ENCODE assay signal across 18 cellular contexts in the genomic region with DNA sequence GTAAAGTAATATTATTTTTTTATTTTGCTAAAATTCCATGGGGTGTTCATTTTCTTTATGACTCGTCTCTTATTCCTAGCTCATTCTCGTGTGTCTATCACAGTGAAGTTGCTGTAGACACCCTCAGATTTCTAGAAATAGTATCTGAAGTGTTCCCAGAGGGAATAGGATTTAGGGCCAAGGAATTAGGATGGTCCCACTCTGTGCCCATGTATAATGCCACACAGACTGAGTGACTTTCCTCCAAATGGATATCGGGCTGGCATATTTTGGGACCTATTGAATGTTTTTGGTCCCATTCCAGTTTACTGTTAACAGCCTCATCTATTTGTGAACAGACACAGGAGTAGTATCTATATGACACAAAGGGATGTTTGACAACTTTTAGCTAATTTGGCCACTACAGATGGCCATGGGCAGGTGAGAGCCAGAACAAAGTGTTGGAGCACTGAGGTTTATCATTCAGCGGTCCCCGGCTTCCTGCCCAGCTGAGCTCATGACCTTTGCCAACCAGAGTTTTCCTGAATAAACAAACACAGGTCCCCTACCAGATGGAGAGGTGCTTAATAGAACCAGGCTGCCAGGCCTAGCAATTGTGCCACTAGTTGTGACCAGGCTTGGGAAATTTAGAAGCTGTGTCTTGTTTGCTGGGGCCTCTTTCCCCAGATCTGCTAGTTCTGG. TPM values are rescaled to one million over a fixed set of nuclear protein-coding genes. Genes with fewer than 3 reads are reported as not detected.
DNase-seq lines count a peak whose midpoint lies in the region; ATAC-seq and TF ChIP-seq lines count a peak whose summit lies in the region.
"Had no signal": no experiment of that assay in that cellular context is flagged by ENCODE, and none has a peak within 500 bp of the region (broad histone marks: within the 10 kb centered on the region; RNA-seq: fewer than 3 reads in every experiment).

No MANE protein-coding gene starts in this region.

- H3K4me1 ChIP-seq in right lobe of liver (no peaks in the 10 kb centered on the region), uterus (peaks cover 0 to 21% of the 10 kb centered on the region in 2 donors)

- peak overlapping the region; percentile 77 to 84 for H3K27ac ChIP-seq in coronary artery
- no peak overlapping the region for H3K27ac ChIP-seq in right lobe of liver
- peak overlapping the region; percentile 19 to 83 for H3K27ac ChIP-seq in uterus
- H3K27ac ChIP-seq: suprapubic skin had no signal

- intact Hi-C loops in right lobe of liver (cut with DNase I): no loop called here
- intact Hi-C loops in uterus (cut with DNase I; ENCODE audit: low total_unique reads): no loop called here
- intact Hi-C loops in activated CD4-positive, alpha-beta memory T cell treated with anti-CD3 and anti-CD28 coated beads for 36 hours (cut with micrococcal nuclease): no loop called here

- H3K9me3 Mint-ChIP-seq in activated CD4-positive, alpha-beta memory T cell treated with anti-CD3 and anti-CD28 coated beads for 36 hours: no peaks in the 10 kb centered on the region
- H3K9me3 Mint-ChIP-seq: activated B cell treated with CpG ODN at 0.5 μM for 24 hours; activated naive CD4-positive, alpha-beta T cell treated with anti-CD3 and anti-CD28 coated beads, Interleukin-2, amount 50 U/mL, for 24 hours; CD8-positive, alpha-beta T cell had no signal

- peak in 3 of 4 donors; percentile 35 to 64 (median 40) for ATAC-seq in right lobe of liver
- ATAC-seq: CD8-positive, alpha-beta T cell; K562 had no signal

- H3K4me1 Mint-ChIP-seq in activated CD4-positive, alpha-beta memory T cell treated with anti-CD3 and anti-CD28 coated beads for 36 hours (ENCODE audit: low read depth): peaks cover 4% of the 10 kb centered on the region
- H3K4me1 Mint-ChIP-seq: activated B cell treated with CpG ODN at 0.5 μM for 24 hours; activated naive CD4-positive, alpha-beta T cell treated with anti-CD3 and anti-CD28 coated beads, Interleukin-2, amount 50 U/mL, for 24 hours had no signal

- H3K4me3 ChIP-seq in coronary artery (peak overlapping the region; percentile 11), right lobe of liver (no peak overlapping the region), uterus (no peak overlapping the region)
- H3K4me3 ChIP-seq: HAP-1, K562, suprapubic skin had no signal

- no peaks in the 10 kb centered on the region for H3K36me3 ChIP-seq in right lobe of liver
- H3K36me3 ChIP-seq in uterus: no peaks in the 10 kb centered on the region
- H3K36me3 ChIP-seq: HAP-1, suprapubic skin had no signal

- no peaks in the 10 kb centered on the region for H3K36me3 Mint-ChIP-seq in activated CD4-positive, alpha-beta memory T cell treated with anti-CD3 and anti-CD28 coated beads for 36 hours
- H3K36me3 Mint-ChIP-seq: activated naive CD4-positive, alpha-beta T cell treated with anti-CD3 and anti-CD28 coated beads, Interleukin-2, amount 50 U/mL, for 24 hours; CD8-positive, alpha-beta T cell had no signal

- TF ChIP-seq CTCF in coronary artery (IDR thresholded peaks at IDR 0.05) (no peak), right lobe of liver (IDR thresholded peaks at IDR 0.05) (no peak), uterus (IDR thresholded peaks at IDR 0.05) (no peak), GM10266 (IDR thresholded peaks at IDR 0.05; ENCODE audit: control insufficient read depth, insufficient read depth, low read depth, missing control alignments) (no peak)

- no peak overlapping the region for H3K27ac Mint-ChIP-seq in activated CD4-positive, alpha-beta memory T cell treated with anti-CD3 and anti-CD28 coated beads for 36 hours
- H3K27ac Mint-ChIP-seq: activated B cell treated with CpG ODN at 0.5 μM for 24 hours; activated naive CD4-positive, alpha-beta T cell treated with anti-CD3 and anti-CD28 coated beads, Interleukin-2, amount 50 U/mL, for 24 hours; CD8-positive, alpha-beta T cell had no signal

- no peak for TF ChIP-seq POLR2A in right lobe of liver (IDR thresholded peaks at IDR 0.05)
- no peak for TF ChIP-seq POLR2A in uterus (IDR thresholded peaks at IDR 0.05)

- peak; percentile 22 for DNase-seq in NCI-H510A treated with DMSO at 0.1 percent for 48 hours (lab: John Stamatoyannopoulos, UW)
- DNase-seq in NCI-H510A (lab: John Stamatoyannopoulos, UW): no peak
- no peak for DNase-seq in coronary artery (ENCODE audit: low spot score)
- no peak for DNase-seq in right lobe of liver
- DNase-seq in uterus: no peak
- no peak for DNase-seq in GM10266 (ENCODE audit: extremely low spot score)
- no peak for DNase-seq in activated CD4-positive, alpha-beta T cell treated with anti-CD3 and anti-CD28 coated beads, Interleukin-2, amount 50 U/mL, for 1 hour
- DNase-seq in activated CD4-positive, alpha-beta memory T cell treated with anti-CD3 and anti-CD28 coated beads for 36 hours: no peak
- DNase-seq: ACHN; activated B cell treated with CpG ODN at 0.5 μM for 24 hours; activated CD8-positive, alpha-beta memory T cell treated with anti-CD3 and anti-CD28 coated beads, Interleukin-2, amount 50 U/mL, for 48 hours; CD8-positive, alpha-beta T cell; kidney; posterior cingulate gyrus had no signal

- 68% methylated on average over 5 of the region's 5 CpGs for WGBS in right lobe of liver (ENCODE audit: insufficient coverage, low coverage, low lambda C conversion rate, missing lambda C conversion rate)

- H3K4me3 Mint-ChIP-seq in activated CD4-positive, alpha-beta memory T cell treated with anti-CD3 and anti-CD28 coated beads for 36 hours: no peak overlapping the region
- H3K4me3 Mint-ChIP-seq: activated B cell treated with CpG ODN at 0.5 μM for 24 hours; activated naive CD4-positive, alpha-beta T cell treated with anti-CD3 and anti-CD28 coated beads, Interleukin-2, amount 50 U/mL, for 24 hours; CD8-positive, alpha-beta T cell had no signal

- CTCF ChIA-PET in activated CD4-positive, alpha-beta memory T cell treated with anti-CD3 and anti-CD28 coated beads for 36 hours (lab: Charles Lee): no interaction called here

- peaks cover 11% of the 10 kb centered on the region for H3K27me3 Mint-ChIP-seq in activated CD4-positive, alpha-beta memory T cell treated with anti-CD3 and anti-CD28 coated beads for 36 hours
- H3K27me3 Mint-ChIP-seq: activated naive CD4-positive, alpha-beta T cell treated with anti-CD3 and anti-CD28 coated beads, Interleukin-2, amount 50 U/mL, for 24 hours had no signal

- POLR2A ChIA-PET in activated CD4-positive, alpha-beta memory T cell treated with anti-CD3 and anti-CD28 coated beads for 36 hours (lab: Charles Lee): no interaction called here

- H3K9me3 ChIP-seq in right lobe of liver: no peaks in the 10 kb centered on the region
- H3K9me3 ChIP-seq in uterus: peaks cover 0 to 12% of the 10 kb centered on the region in 2 donors
- H3K9me3 ChIP-seq: HAP-1, suprapubic skin had no signal

- H3K27me3 ChIP-seq in right lobe of liver: no peaks in the 10 kb centered on the region
- no peaks in the 10 kb centered on the region for H3K27me3 ChIP-seq in uterus
- H3K27me3 ChIP-seq: suprapubic skin had no signal

RNA-seq across cellular contexts. Expression of a gene that starts 46.9 kb away (rescaled TPM):
- total RNA-seq in right lobe of liver (10 to 100 TPM in 2 of 6 experiments, 1 to 10 TPM in 4; 2.4 to 14.0 (median 5.3) TPM), uterus (100 to 1,000 TPM in 3 of 4 donors, 10 to 100 TPM in 1; 92.0 to 212 (median 132) TPM)
- under 1 TPM; 0.51 to 0.78 TPM for total RNA-seq in activated CD4-positive, alpha-beta memory T cell treated with anti-CD3 and anti-CD28 coated beads for 36 hours

Comparison
In these comparisons a context has a peak if more than half of its experiments do, and no peak if none do; other contexts are left out.
1. H3K27ac ChIP-seq: peak in coronary artery (2 of 2) and uterus (2 of 2); none in right lobe of liver (0 of 3).
2. RNA of a gene that starts 46.9 kb away (total RNA-seq): 92.0 to 212 TPM in uterus; 2.4 to 14.0 TPM in right lobe of liver and 0.51 to 0.78 TPM in activated CD4-positive, alpha-beta memory T cell treated with anti-CD3 and anti-CD28 coated beads for 36 hours; every median in the first group is over 4 times any median in the second.